Comparison of ENCODE assay signal across 12 cellular contexts in genomic region chr11:34266987-34267386, GRCh38.
DNase-seq lines count a peak whose midpoint lies in the region; ATAC-seq and TF ChIP-seq lines count a peak whose summit lies in the region.
"Had no signal": no experiment of that assay in that cellular context is flagged by ENCODE, and none has a peak within 500 bp of the region (broad histone marks: within the 10 kb centered on the region; RNA-seq: fewer than 3 reads in every experiment).

No MANE protein-coding gene starts in this region.

- no peak overlapping the region for H3K4me3 ChIP-seq in stomach
- no peak overlapping the region for H3K4me3 ChIP-seq in adrenal gland
- H3K4me3 ChIP-seq: esophagus squamous epithelium, pancreas had no signal

- WGBS in stomach, 5 donors, result 23 to 51% (median 42%) methylated on average over 10 of the region's 10 CpGs
- 62 to 69% (median 64%) methylated on average over 10 of the region's 10 CpGs for WGBS in adrenal gland, 4 donors

- ATAC-seq in GM21723 (IDR thresholded peaks at IDR 0.05; ENCODE audit: unreplicated experiment), result no peak
- ATAC-seq in HG02840 (IDR thresholded peaks at IDR 0.05; ENCODE audit: low FRiP score, unreplicated experiment), result no peak

- no peak for TF ChIP-seq CTCF in stomach (IDR thresholded peaks at IDR 0.05)
- no peak for TF ChIP-seq CTCF in adrenal gland (IDR thresholded peaks at IDR 0.05)

- no peak for TF ChIP-seq EP300 in stomach (IDR thresholded peaks at IDR 0.05)

- no peak for TF ChIP-seq POLR2A in stomach (IDR thresholded peaks at IDR 0.05)
- TF ChIP-seq POLR2A in adrenal gland (IDR thresholded peaks at IDR 0.05), result no peak

- H3K36me3 ChIP-seq in stomach, result no peaks in the 10 kb centered on the region
- no peaks in the 10 kb centered on the region for H3K36me3 ChIP-seq in adrenal gland (replicated peaks in 1 of 2)
- H3K36me3 ChIP-seq: esophagus squamous epithelium, pancreas had no signal

- H3K9me3 ChIP-seq in stomach (no peaks in the 10 kb centered on the region), adrenal gland (replicated peaks in 1 of 3) (no peaks in the 10 kb centered on the region)
- H3K9me3 ChIP-seq: esophagus squamous epithelium, pancreas had no signal

- DNase-seq in GM03348 (ENCODE audit: low spot score) (peak; percentile 36), amygdala (lab: John Stamatoyannopoulos, UW) (peak in 42 of 56 donors; percentile 9 to 79 (median 46)), inferior parietal cortex (ENCODE audit: extremely low spot score) (peak; percentile 50), stomach (no peak), adrenal gland (no peak)
- no peak for DNase-seq in activated CD4-positive, CD25-positive, alpha-beta regulatory T cell (lab: John Stamatoyannopoulos, UW)
- DNase-seq: CD4-positive, alpha-beta T cell; esophagus squamous epithelium; pancreas; trophoblast cell had no signal

- no peaks in the 10 kb centered on the region for H3K27me3 ChIP-seq in stomach
- no peaks in the 10 kb centered on the region for H3K27me3 ChIP-seq in adrenal gland
- H3K27me3 ChIP-seq: pancreas had no signal

- H3K4me1 ChIP-seq in stomach (peaks cover 0 to 32% (median 19%) of the 10 kb centered on the region in 4 donors), adrenal gland (replicated peaks in 1 of 2) (peaks cover 0 to 22% of the 10 kb centered on the region in 2 donors)

- intact Hi-C loops in stomach (cut with DNase I; ENCODE audit: low total_unique reads), result no loop called here
- intact Hi-C loops in adrenal gland (cut with DNase I), result no loop called here

- H3K27ac ChIP-seq in stomach (peak overlapping the region in 4 of 5 donors; percentile 25 to 66 (median 56)), adrenal gland (peak overlapping the region in 1 of 5 donors; percentile 40)

Comparison
In these comparisons a context has a peak if more than half of its experiments do, and no peak if none do; other contexts are left out.
1. DNase-seq: peak in GM03348 (single experiment), amygdala (42 of 56) and inferior parietal cortex (single experiment); none in stomach (single experiment), adrenal gland (0 of 7) and activated CD4-positive, CD25-positive, alpha-beta regulatory T cell (0 of 4).